Comparison of ENCODE assay signal across 7 cellular contexts in the genomic region with DNA sequence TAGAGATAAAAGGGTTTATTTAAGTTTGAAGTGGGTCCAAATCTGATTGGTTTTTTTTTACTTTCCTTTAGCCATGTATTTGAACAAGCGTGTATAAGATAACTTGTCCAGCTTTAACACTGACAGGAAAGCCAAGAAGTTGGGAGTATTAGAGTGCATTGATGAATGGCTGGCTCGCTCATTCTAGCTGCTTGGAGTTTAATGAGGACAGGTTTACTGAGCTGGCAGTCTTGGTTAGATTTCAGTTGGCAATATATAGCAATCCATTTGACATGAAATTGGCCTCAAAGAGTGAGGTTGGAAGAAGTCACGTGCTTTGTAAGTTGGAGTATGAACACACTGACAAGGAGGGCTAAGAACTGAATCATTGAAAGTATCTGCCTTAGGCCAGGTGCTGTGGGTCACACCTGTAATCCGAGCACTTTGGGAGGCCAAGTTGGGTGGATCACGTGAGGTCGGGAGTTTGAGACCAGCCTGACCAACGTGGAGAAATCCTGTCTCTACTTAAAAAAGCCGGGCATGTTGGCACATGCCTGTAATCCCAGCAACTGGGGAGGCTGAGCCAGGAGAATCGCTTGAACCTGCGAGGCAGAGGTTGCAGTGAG. TPM values are rescaled to one million over a fixed set of nuclear protein-coding genes. Genes with fewer than 3 reads are reported as not detected.
A peak's percentile ranks its signal among the peaks of the same experiment; 100 is the strongest.
DNase-seq lines count a peak whose midpoint lies in the region; ATAC-seq, FAIRE-seq and TF ChIP-seq lines count a peak whose summit lies in the region.

No MANE protein-coding gene starts in this region.

- DNase-seq in RWPE2 (ENCODE audit: low spot score) (peak; percentile 78), pancreas (peak; percentile 53 to 76 (median 64))

- H3K9me3 ChIP-seq in RWPE2 (ENCODE audit: severe bottlenecking) (no peaks in the 10 kb centered on the region), esophagus (ENCODE audit: control insufficient read depth in 2 of 2, insufficient read depth in 1 of 2, low read depth in 1 of 2, low read length in 1 of 2) (no peaks in the 10 kb centered on the region), pancreas (no peaks in the 10 kb centered on the region)

- no peak for TF ChIP-seq CTCF in RWPE2 (IDR thresholded peaks at IDR 0.05; ENCODE audit: poor library complexity, severe bottlenecking)
- TF ChIP-seq CTCF in pancreas (IDR thresholded peaks at IDR 0.05), result no peak

- H3K27ac ChIP-seq in RWPE2 (ENCODE audit: poor library complexity, severe bottlenecking), result peak overlapping the region; percentile 63
- peak overlapping the region; percentile 9 to 48 for H3K27ac ChIP-seq in esophagus (ENCODE audit: low read depth in 2 of 2, low read length in 1 of 2)
- H3K27ac ChIP-seq in pancreas, result peak overlapping the region in 3 of 4 donors; percentile 42 to 57 (median 45)

- WGBS in esophagus, 2 donors, result 41 to 46% methylated on average over 10 of the region's 10 CpGs
- 22 to 34% methylated on average over 10 of the region's 10 CpGs for WGBS in pancreas, 2 donors

- no peaks in the 10 kb centered on the region for H3K27me3 ChIP-seq in RWPE2 (ENCODE audit: insufficient read depth, poor library complexity, severe bottlenecking)
- no peaks in the 10 kb centered on the region for H3K27me3 ChIP-seq in esophagus (ENCODE audit: control insufficient read depth in 1 of 2, insufficient read depth in 2 of 2, low read length in 2 of 2)
- H3K27me3 ChIP-seq in pancreas, result no peaks in the 10 kb centered on the region

- peak; percentile 29 for TF ChIP-seq POLR2A in GM19099 (IDR thresholded peaks at IDR 0.05; ENCODE audit: extremely low read depth, insufficient read length, low read depth)

- H3K36me3 ChIP-seq in RWPE2 (ENCODE audit: low read depth), result peaks cover 91% of the 10 kb centered on the region
- H3K36me3 ChIP-seq in esophagus (ENCODE audit: control insufficient read depth in 2 of 2, insufficient read depth in 2 of 2, low read length in 1 of 2), result peaks cover 9 to 22% of the 10 kb centered on the region in 2 donors
- peaks cover 6 to 56% (median 35%) of the 10 kb centered on the region in 3 donors for H3K36me3 ChIP-seq in pancreas

- intact Hi-C loops in pancreas (cut with DNase I), result no loop called here

- H3K4me3 ChIP-seq in RWPE2 (ENCODE audit: severe bottlenecking) (no peak overlapping the region), esophagus (ENCODE audit: low read depth in 1 of 2, low read length in 2 of 2) (no peak overlapping the region), pancreas (no peak overlapping the region)

- FAIRE-seq in pancreas (lab: Jason Lieb, UNC), result no peak

- H3K4me1 ChIP-seq in RWPE2 (ENCODE audit: insufficient read depth, poor library complexity, severe bottlenecking) (peaks cover 47% of the 10 kb centered on the region), esophagus (ENCODE audit: control insufficient read depth in 2 of 2, insufficient read depth in 2 of 2, low read length in 1 of 2) (peaks cover 0 to 2% of the 10 kb centered on the region in 2 donors), pancreas (peaks cover 39 to 61% (median 54%) of the 10 kb centered on the region in 3 donors)

- ATAC-seq in RWPE2 (ENCODE audit: low read depth) (peak; percentile 77), pancreas (peak; percentile 75 to 82 (median 78)), GM21825 (IDR thresholded peaks at IDR 0.05; ENCODE audit: unreplicated experiment) (no peak), HG02981 (IDR thresholded peaks at IDR 0.05; ENCODE audit: unreplicated experiment) (no peak), HG03565 (IDR thresholded peaks at IDR 0.05; ENCODE audit: unreplicated experiment) (no peak)

RNA-seq across cellular contexts. Expression of a gene that starts 13.7 kb away (rescaled TPM):
- polyA plus RNA-seq in esophagus (100 to 1,000 TPM; 103 to 247 TPM), pancreas (100 to 1,000 TPM in 1 of 2 donors, 10 to 100 TPM in 1; 72.8 to 114 TPM)
- total RNA-seq in pancreas, result 100 to 1,000 TPM in 4 of 6 donors, 10 to 100 TPM in 2; 60.5 to 122 (median 105) TPM

Comparison
In these comparisons a context has a peak if more than half of its experiments do, and no peak if none do; other contexts are left out.
1. ATAC-seq: peak in RWPE2 (single experiment) and pancreas (4 of 4); none in GM21825 (single experiment), HG02981 (single experiment) and HG03565 (single experiment).
2. Peak in every context shown above with its lines, with median percentiles within 50 percentile points of each other: H3K27ac ChIP-seq.